1 cellular context compared by ENCODE assay signal in the genomic region with DNA sequence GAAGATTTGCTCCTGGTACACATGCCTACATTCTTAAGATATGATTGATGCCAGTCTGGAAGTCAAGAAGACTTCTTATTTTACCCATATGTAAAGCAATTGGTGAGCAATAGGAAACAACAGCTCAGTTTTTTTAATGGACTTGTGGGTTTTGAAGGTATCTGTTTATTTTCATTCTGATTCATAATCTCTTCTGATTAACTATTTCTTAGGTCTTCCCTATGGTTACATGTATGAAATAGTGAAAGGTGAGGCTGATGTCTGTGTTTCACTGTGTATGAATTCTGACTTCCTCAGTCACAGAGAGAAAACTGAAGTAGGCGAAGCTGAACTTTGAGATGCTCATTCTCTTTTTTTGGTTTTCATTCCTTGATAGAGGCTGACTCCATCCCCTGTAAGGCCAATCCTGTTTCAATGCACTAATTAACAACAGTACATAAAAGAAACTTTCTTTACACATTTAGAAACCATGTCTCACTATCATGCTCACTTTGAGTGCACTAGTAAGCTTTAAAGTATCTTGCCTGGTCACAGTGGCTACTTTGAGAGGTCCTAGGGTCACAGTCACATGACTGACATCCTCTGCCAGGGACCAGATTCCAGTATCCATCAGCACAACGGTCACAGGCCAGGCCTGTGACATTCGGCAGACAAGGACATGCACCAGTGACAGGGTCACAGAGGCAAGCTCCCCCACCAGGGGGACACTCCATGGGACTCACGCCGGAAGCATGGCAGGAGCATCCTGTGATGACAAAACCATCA.
TF ChIP-seq lines count a peak whose summit lies in the region.

No MANE protein-coding gene starts in this region.

TF ChIP-seq in K562, 482 proteins besides CTCF, POLR2A, EP300 and RAD21 (continued from another document):
- TF ChIP-seq FUS (optimal IDR thresholded peaks at IDR 0.05; ENCODE audit: low read depth, low read length), result no peak
- 0 out of 2 replicates have a peak, but pooled peaks have one; percentile 44 for TF ChIP-seq ESRRA (IDR thresholded peaks at IDR 0.05; ENCODE audit: borderline replicate concordance, low read depth)
- TF ChIP-seq, protein P1, sequence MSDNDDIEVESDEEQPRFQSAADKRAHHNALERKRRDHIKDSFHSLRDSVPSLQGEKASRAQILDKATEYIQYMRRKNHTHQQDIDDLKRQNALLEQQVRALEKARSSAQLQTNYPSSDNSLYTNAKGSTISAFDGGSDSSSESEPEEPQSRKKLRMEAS (CRISPR knock-in tag; IDR thresholded peaks at IDR 0.05), result 0 out of 2 replicates have a peak, but pooled peaks have one; percentile 18
- peak; percentile 79 for TF ChIP-seq TFE3 (CRISPR knock-in tag; IDR thresholded peaks at IDR 0.05)
- TF ChIP-seq USF1 (CRISPR knock-in tag; IDR thresholded peaks at IDR 0.05), result peak; percentile 40
TF ChIP-seq in K562: peak in this region for 5.
